7 cellular contexts compared by ENCODE assay signal in the genomic region with DNA sequence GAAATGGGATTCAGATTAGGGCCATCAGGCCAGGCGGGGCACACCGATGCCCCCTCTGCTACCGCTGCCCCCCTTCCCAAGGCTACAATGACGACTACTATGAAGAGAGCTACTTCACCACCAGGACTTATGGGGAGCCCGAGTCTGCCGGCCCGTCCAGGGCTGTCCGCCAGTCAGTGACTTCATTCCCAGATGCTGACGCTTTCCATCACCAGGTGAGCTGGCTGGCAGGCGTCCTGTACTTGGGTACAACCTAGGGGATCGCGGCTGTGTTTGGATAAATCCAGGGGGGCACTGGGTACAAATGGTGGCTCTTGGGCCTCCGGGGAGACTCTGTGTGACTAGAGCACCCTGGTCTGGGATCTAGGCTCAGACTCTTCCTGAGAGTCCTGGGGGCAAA. TPM values are rescaled to one million over a fixed set of nuclear protein-coding genes. Genes with fewer than 3 reads are reported as not detected.
DNase-seq lines count a peak whose midpoint lies in the region; ATAC-seq and TF ChIP-seq lines count a peak whose summit lies in the region.

No MANE protein-coding gene starts in this region.

- no peaks in the 10 kb centered on the region for H3K9me3 Mint-ChIP-seq in activated naive CD4-positive, alpha-beta T cell treated with anti-CD3 and anti-CD28 coated beads, Interleukin-2, amount 50 U/mL, for 72 hours

- H3K4me3 ChIP-seq in HL-60 (replicated peaks; ENCODE audit: insufficient read depth, low read length) (peak overlapping the region; percentile 56), iPS-18a (ENCODE audit: low read length) (peak overlapping the region; percentile 60), stomach (peak overlapping the region; percentile 59 to 75 (median 64))

- TF ChIP-seq CTCF in HL-60 (IDR thresholded peaks at IDR 0.05; ENCODE audit: insufficient read depth, low read length) (no peak), stomach (IDR thresholded peaks at IDR 0.05) (no peak)

- H3K9me3 ChIP-seq in iPS-18a (ENCODE audit: control insufficient read depth, low read depth, low read length), result no peaks in the 10 kb centered on the region
- H3K9me3 ChIP-seq in stomach, result no peaks in the 10 kb centered on the region

- ATAC-seq in activated naive CD4-positive, alpha-beta T cell treated with anti-CD3 and anti-CD28 coated beads, Interleukin-2, amount 50 U/mL, for 72 hours, result no peak
- ATAC-seq in GM21360 (IDR thresholded peaks at IDR 0.05; ENCODE audit: unreplicated experiment) (no peak), HG03175 (IDR thresholded peaks at IDR 0.05; ENCODE audit: unreplicated experiment) (no peak)

- H3K36me3 Mint-ChIP-seq in activated naive CD4-positive, alpha-beta T cell treated with anti-CD3 and anti-CD28 coated beads, Interleukin-2, amount 50 U/mL, for 72 hours, result peaks cover 8 to 13% of the 10 kb centered on the region in 2 donors

- DNase-seq in HL-60 (ENCODE audit: low read depth in 1 of 2, low spot score in 1 of 2) (no peak), stomach (no peak), mesenteric fat pad (ENCODE audit: low spot score) (no peak)
- no peak for DNase-seq in activated naive CD4-positive, alpha-beta T cell treated with anti-CD3 and anti-CD28 coated beads, Interleukin-2, amount 50 U/mL, for 72 hours (ENCODE audit: low spot score in 2 of 2)

- H3K27ac Mint-ChIP-seq in activated naive CD4-positive, alpha-beta T cell treated with anti-CD3 and anti-CD28 coated beads, Interleukin-2, amount 50 U/mL, for 72 hours, result peak overlapping the region; percentile 91 to 97

- H3K9ac ChIP-seq in iPS-18a (ENCODE audit: low read length), result peak overlapping the region; percentile 81

- TF ChIP-seq EP300 in stomach (IDR thresholded peaks at IDR 0.05), result no peak

- H3K4me1 ChIP-seq in iPS-18a (ENCODE audit: control insufficient read depth, low read depth, low read length) (peaks cover 8% of the 10 kb centered on the region), stomach (peaks cover 0 to 32% (median 26%) of the 10 kb centered on the region in 4 donors)

- no peaks in the 10 kb centered on the region for H3K27me3 ChIP-seq in HL-60 (ENCODE audit: insufficient read depth, poor library complexity, severe bottlenecking)
- no peaks in the 10 kb centered on the region for H3K27me3 ChIP-seq in iPS-18a (ENCODE audit: control insufficient read depth, insufficient read depth, low read length)
- H3K27me3 ChIP-seq in stomach, result no peaks in the 10 kb centered on the region

- H3K36me3 ChIP-seq in iPS-18a (ENCODE audit: control insufficient read depth, low read depth, low read length), result no peaks in the 10 kb centered on the region
- peaks cover 0 to 14% (median 7%) of the 10 kb centered on the region in 4 donors for H3K36me3 ChIP-seq in stomach

- WGBS in stomach, 5 donors, result 24 to 50% (median 27%) methylated on average over 6 to 13 of the region's 13 CpGs

- H3K27ac ChIP-seq in HL-60 (replicated peaks) (peak overlapping the region; percentile 86), iPS-18a (ENCODE audit: low read length) (no peak overlapping the region), stomach (peak overlapping the region; percentile 33 to 99 (median 98))

- intact Hi-C loops in stomach (cut with DNase I; ENCODE audit: low total_unique reads), result no loop called here

- no peak for TF ChIP-seq POLR2A in stomach (IDR thresholded peaks at IDR 0.05)

RNA-seq across cellular contexts. Expression of a gene that starts 1.1 kb away (rescaled TPM):
- 10 to 100 TPM; 79.3 to 83.0 TPM for total RNA-seq in activated naive CD4-positive, alpha-beta T cell treated with anti-CD3 and anti-CD28 coated beads, Interleukin-2, amount 50 U/mL, for 72 hours
- total RNA-seq in stomach (100 to 1,000 TPM in 1 of 5 donors, 10 to 100 TPM in 4; 24.2 to 117 (median 38.5) TPM), mesenteric fat pad (57.4 TPM)
- polyA plus RNA-seq in stomach, result 100 to 1,000 TPM in 1 of 3 donors, 10 to 100 TPM in 2; 62.9 to 135 (median 97.8) TPM

RNA-seq across cellular contexts. Expression of a gene that starts 5.7 kb away (rescaled TPM):
- 100 to 1,000 TPM; 690 to 932 TPM for total RNA-seq in activated naive CD4-positive, alpha-beta T cell treated with anti-CD3 and anti-CD28 coated beads, Interleukin-2, amount 50 U/mL, for 72 hours
- total RNA-seq in stomach (1,000 to 10,000 TPM in 4 of 5 donors, 100 to 1,000 TPM in 1; 638 to 3,511 (median 2,572) TPM), mesenteric fat pad (1,133 TPM)
- polyA plus RNA-seq in stomach, result 1,000 to 10,000 TPM in 1 of 3 donors, 100 to 1,000 TPM in 1, 10 to 100 TPM in 1; 89.2 to 1,461 (median 171) TPM

RNA-seq across cellular contexts. Expression of a gene that starts 18.0 kb away (rescaled TPM):
- 1,000 to 10,000 TPM; 1,357 to 2,520 TPM for total RNA-seq in activated naive CD4-positive, alpha-beta T cell treated with anti-CD3 and anti-CD28 coated beads, Interleukin-2, amount 50 U/mL, for 72 hours
- total RNA-seq in stomach, result 1,000 to 10,000 TPM in 4 of 5 donors, 100 to 1,000 TPM in 1; 783 to 3,421 (median 2,020) TPM
- 1,000 to 10,000 TPM; 5,802 to 8,616 (median 6,179) TPM for polyA plus RNA-seq in stomach
- 2,424 TPM for total RNA-seq in mesenteric fat pad

RNA-seq across cellular contexts. Expression of a gene that starts 28.9 kb away (rescaled TPM):
- 10 to 100 TPM; 14.7 to 20.6 TPM for total RNA-seq in activated naive CD4-positive, alpha-beta T cell treated with anti-CD3 and anti-CD28 coated beads, Interleukin-2, amount 50 U/mL, for 72 hours
- total RNA-seq in stomach (10 to 100 TPM; 12.5 to 48.7 (median 26.3) TPM), mesenteric fat pad (18.9 TPM)
- 10 to 100 TPM; 15.9 to 18.2 (median 16.0) TPM for polyA plus RNA-seq in stomach

RNA-seq across cellular contexts. Expression of a gene that starts 31.2 kb away (rescaled TPM):
- 10 to 100 TPM; 24.7 to 62.4 TPM for total RNA-seq in activated naive CD4-positive, alpha-beta T cell treated with anti-CD3 and anti-CD28 coated beads, Interleukin-2, amount 50 U/mL, for 72 hours
- total RNA-seq in stomach, result 100 to 1,000 TPM in 2 of 5 donors, 10 to 100 TPM in 3; 12.7 to 202 (median 84.6) TPM
- polyA plus RNA-seq in stomach, result 10 to 100 TPM; 19.4 to 59.9 (median 21.8) TPM
- 32.4 TPM for total RNA-seq in mesenteric fat pad
